In the genomic region with DNA sequence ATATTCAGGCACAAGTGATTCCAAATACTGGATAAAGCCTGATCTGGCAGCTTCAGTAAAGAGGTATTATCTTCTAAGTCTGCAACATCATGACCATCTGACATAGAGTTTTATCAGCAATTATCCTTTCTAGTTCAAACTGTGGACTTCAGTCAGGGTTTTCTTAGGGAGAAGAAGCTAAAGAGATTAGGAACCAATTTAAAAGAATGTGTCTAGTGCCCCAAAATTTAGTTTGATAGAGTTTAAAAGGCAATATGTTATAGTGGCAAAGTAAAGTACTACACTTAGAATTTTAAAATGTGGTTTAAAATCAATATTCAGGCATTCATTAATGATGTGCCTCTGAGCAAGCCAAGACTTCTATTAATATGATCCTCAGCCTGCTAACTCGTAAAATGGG, we compare ENCODE assay signal across 31 cellular contexts. TPM values are rescaled to one million over a fixed set of nuclear protein-coding genes. Genes with fewer than 3 reads are reported as not detected.
A peak's percentile ranks its signal among the peaks of the same experiment; 100 is the strongest.
DNase-seq lines count a peak whose midpoint lies in the region; ATAC-seq and TF ChIP-seq lines count a peak whose summit lies in the region.
"Had no signal": no experiment of that assay in that cellular context is flagged by ENCODE, and none has a peak within 500 bp of the region (broad histone marks: within the 10 kb centered on the region; RNA-seq: fewer than 3 reads in every experiment).

No MANE protein-coding gene starts in this region.

- peaks cover 35% of the 10 kb centered on the region for H3K4me1 ChIP-seq in PC-3 (ENCODE audit: insufficient read depth, low read length)
- H3K4me1 ChIP-seq: BE2C, breast epithelium, uterus had no signal

- DNase-seq in HFFc6 (no peak), PC-3 (no peak), glutamatergic neuron (no peak), superior temporal gyrus (ENCODE audit: extremely low spot score) (peak; percentile 24), germinal center (ENCODE audit: low spot score) (no peak), UCSD-AML1 (lab: John Stamatoyannopoulos, UW; ENCODE audit: unreplicated experiment) (no peak)
- no peak for DNase-seq in activated CD8-positive, alpha-beta memory T cell treated with anti-CD3 and anti-CD28 coated beads, Interleukin-2, amount 50 U/mL, for 4 hours
- DNase-seq: activated CD4-positive, alpha-beta T cell treated with anti-CD3 and anti-CD28 coated beads for 4 hours; activated effector memory CD4-positive, alpha-beta T cell treated with Interleukin-2 at 50 U/mL for 16 hours; activated T-cell treated with anti-CD3 and anti-CD28 coated beads for 4 hours; amygdala; BE2C; CD8-positive, alpha-beta T cell; gastrocnemius medialis; hypothalamus; left colon; NCI-H1105; NCI-H187; NCI-H510A treated with DMSO at 0.1 percent for 48 hours; NK-92 treated with Interleukin-12 subunit alpha and Interleukin-12 subunit beta, amount 100 ng/mL, for 24 hours; ovary; retina; stimulated activated CD8-positive, alpha-beta memory T cell treated with anti-CD3 and anti-CD28 coated beads, Interleukin-4, amount 100 ng/mL, for 48 hours; uterus had no signal

- H3K9ac ChIP-seq in PC-3 (ENCODE audit: low read length), result no peak overlapping the region

- no peak overlapping the region for H3K4me3 Mint-ChIP-seq in HFFc6
- H3K4me3 Mint-ChIP-seq in glutamatergic neuron (ENCODE audit: unreplicated experiment), result peak overlapping the region; percentile 35
- H3K4me3 Mint-ChIP-seq: CD8-positive, alpha-beta T cell; natural killer cell treated with Interleukin-12 subunit alpha and Interleukin-12 subunit beta and Interleukin-15 and Interleukin-18, amount 100 ng/mL, for 72 hours; stimulated activated naive CD8-positive, alpha-beta T cell treated with anti-CD3 and anti-CD28 coated beads, Interleukin-15, Interleukin-2, amounts not matched to agents 100 ng/mL and 50 ng/mL, for 24 hours had no signal

- H3K27ac ChIP-seq in PC-3 (ENCODE audit: low read length), result no peak overlapping the region
- H3K27ac ChIP-seq: breast epithelium, ovary, thoracic aorta, uterus had no signal

- no peaks in the 10 kb centered on the region for H3K79me2 ChIP-seq in PC-3 (ENCODE audit: low read length)

- no peaks in the 10 kb centered on the region for H3K27me3 ChIP-seq in PC-3 (ENCODE audit: low read length)
- H3K27me3 ChIP-seq: BE2C, breast epithelium, gastrocnemius medialis, ovary, uterus had no signal

- CTCF ChIA-PET in PC-3 (lab: Charles Lee), result no interaction called here

- H4K20me1 ChIP-seq in PC-3 (ENCODE audit: low read length), result no peaks in the 10 kb centered on the region

- no peak overlapping the region for H3K4me3 ChIP-seq in PC-3 (ENCODE audit: low read length)
- H3K4me3 ChIP-seq: breast epithelium, gastrocnemius medialis, HAP-1, ovary, thoracic aorta, uterus had no signal

- H3K4me1 Mint-ChIP-seq in HFFc6 (ENCODE audit: low read depth) (peaks cover 6% of the 10 kb centered on the region; the same call in 1 of the 2 replicates), glutamatergic neuron (ENCODE audit: low read depth, unreplicated experiment) (peaks cover 43% of the 10 kb centered on the region)

- peaks cover 44% of the 10 kb centered on the region for H3K27me3 Mint-ChIP-seq in HFFc6 (ENCODE audit: insufficient read depth)
- peaks cover 4% of the 10 kb centered on the region for H3K27me3 Mint-ChIP-seq in glutamatergic neuron (ENCODE audit: unreplicated experiment)

- no peaks in the 10 kb centered on the region for H3K9me3 Mint-ChIP-seq in HFFc6
- H3K9me3 Mint-ChIP-seq in glutamatergic neuron (ENCODE audit: unreplicated experiment), result peaks cover 10% of the 10 kb centered on the region
- H3K9me3 Mint-ChIP-seq: activated naive CD4-positive, alpha-beta T cell treated with anti-CD3 and anti-CD28 coated beads, Interleukin-2, amount 50 U/mL, for 72 hours; CD8-positive, alpha-beta T cell; natural killer cell treated with Interleukin-12 subunit alpha and Interleukin-12 subunit beta and Interleukin-15 and Interleukin-18, amount 100 ng/mL, for 72 hours; stimulated activated naive CD8-positive, alpha-beta T cell treated with anti-CD3 and anti-CD28 coated beads, Interleukin-15, Interleukin-2, amounts not matched to agents 100 ng/mL and 50 ng/mL, for 24 hours had no signal

- H3K4me2 ChIP-seq in PC-3 (ENCODE audit: low read length), result no peak overlapping the region

- POLR2A ChIA-PET in PC-3 (lab: Charles Lee; ENCODE audit: unreplicated experiment), result no interaction called here

- no TSS peak for BruUV-seq in PC-3 (replicated peaks; lab: Mats Ljungman, UMichigan)

- H3K36me3 Mint-ChIP-seq in HFFc6 (ENCODE audit: low read depth) (no peaks in the 10 kb centered on the region), glutamatergic neuron (ENCODE audit: unreplicated experiment) (no peaks in the 10 kb centered on the region)
- H3K36me3 Mint-ChIP-seq: activated naive CD4-positive, alpha-beta T cell treated with anti-CD3 and anti-CD28 coated beads, Interleukin-2, amount 50 U/mL, for 72 hours; CD8-positive, alpha-beta T cell; natural killer cell treated with Interleukin-12 subunit alpha and Interleukin-12 subunit beta and Interleukin-15 and Interleukin-18, amount 100 ng/mL, for 72 hours had no signal

- no peaks in the 10 kb centered on the region for H3K9me3 ChIP-seq in PC-3 (ENCODE audit: low read length)
- H3K9me3 ChIP-seq: BE2C, breast epithelium, gastrocnemius medialis, HAP-1, ovary, thoracic aorta, uterus had no signal

- intact Hi-C loops in PC-3 (cut with micrococcal nuclease), result loop anchor here (5.0 kb wide), 1 partner anchor 96 kb away; no protein-coding TSS in a partner anchor

- H3F3A ChIP-seq in PC-3 (ENCODE audit: low read length, unreplicated experiment), result no peaks in the 10 kb centered on the region

- TF ChIP-seq CTCF in HFFc6 (IDR thresholded peaks at IDR 0.05) (peak; percentile 61), PC-3 (conservative IDR thresholded peaks at IDR 0.05; ENCODE audit: low read depth, low read length) (peak; percentile 24; the same call in 1 of the 2 replicates), glutamatergic neuron (IDR thresholded peaks at IDR 0.05; ENCODE audit: partially characterized antibody, unreplicated experiment) (peak; percentile 62)

- no peak for ATAC-seq in PC-3
- ATAC-seq: activated naive CD4-positive, alpha-beta T cell treated with anti-CD3 and anti-CD28 coated beads, Interleukin-2, amount 50 U/mL, for 72 hours; CD8-positive, alpha-beta T cell; natural killer cell treated with Interleukin-12 subunit alpha and Interleukin-12 subunit beta and Interleukin-15 and Interleukin-18, amount 100 ng/mL, for 72 hours; Right ventricle myocardium inferior had no signal

- H3K9me2 ChIP-seq in PC-3 (replicated peaks; ENCODE audit: low read length), result no peaks in the 10 kb centered on the region

- no peaks in the 10 kb centered on the region for H3K36me3 ChIP-seq in PC-3 (ENCODE audit: low read depth, low read length)
- H3K36me3 ChIP-seq: BE2C, breast epithelium, gastrocnemius medialis, HAP-1, ovary, thoracic aorta, uterus had no signal

- H3K27ac Mint-ChIP-seq in HFFc6, result no peak overlapping the region
- peak overlapping the region; percentile 4 for H3K27ac Mint-ChIP-seq in glutamatergic neuron (ENCODE audit: unreplicated experiment)
- H3K27ac Mint-ChIP-seq: activated naive CD4-positive, alpha-beta T cell treated with anti-CD3 and anti-CD28 coated beads, Interleukin-2, amount 50 U/mL, for 72 hours; CD8-positive, alpha-beta T cell; natural killer cell treated with Interleukin-12 subunit alpha and Interleukin-12 subunit beta and Interleukin-15 and Interleukin-18, amount 100 ng/mL, for 72 hours; stimulated activated naive CD8-positive, alpha-beta T cell treated with anti-CD3 and anti-CD28 coated beads, Interleukin-15, Interleukin-2, amounts not matched to agents 100 ng/mL and 50 ng/mL, for 24 hours had no signal

- no peak overlapping the region for H2AFZ ChIP-seq in PC-3 (ENCODE audit: low read length)

RNA-seq across cellular contexts. Expression of gene PAK1, which starts 5.4 kb away (rescaled TPM):
- total RNA-seq in HFFc6 (2021; fragmentation: NEBNext Ultra II Directional; extraction: Animal tissue kit (Norgen Biotek cat#: 25700)), result 10 to 100 TPM; 41.7 to 52.2 (median 48.8) TPM
- total RNA-seq in PC-3 (2014; rRNA removed), result 26.1 and 29.8 TPM in 2 replicates
- total RNA-seq in glutamatergic neuron (ENCODE audit: unreplicated experiment), result 126 TPM
